8 cellular contexts compared by ENCODE assay signal in the genomic region with DNA sequence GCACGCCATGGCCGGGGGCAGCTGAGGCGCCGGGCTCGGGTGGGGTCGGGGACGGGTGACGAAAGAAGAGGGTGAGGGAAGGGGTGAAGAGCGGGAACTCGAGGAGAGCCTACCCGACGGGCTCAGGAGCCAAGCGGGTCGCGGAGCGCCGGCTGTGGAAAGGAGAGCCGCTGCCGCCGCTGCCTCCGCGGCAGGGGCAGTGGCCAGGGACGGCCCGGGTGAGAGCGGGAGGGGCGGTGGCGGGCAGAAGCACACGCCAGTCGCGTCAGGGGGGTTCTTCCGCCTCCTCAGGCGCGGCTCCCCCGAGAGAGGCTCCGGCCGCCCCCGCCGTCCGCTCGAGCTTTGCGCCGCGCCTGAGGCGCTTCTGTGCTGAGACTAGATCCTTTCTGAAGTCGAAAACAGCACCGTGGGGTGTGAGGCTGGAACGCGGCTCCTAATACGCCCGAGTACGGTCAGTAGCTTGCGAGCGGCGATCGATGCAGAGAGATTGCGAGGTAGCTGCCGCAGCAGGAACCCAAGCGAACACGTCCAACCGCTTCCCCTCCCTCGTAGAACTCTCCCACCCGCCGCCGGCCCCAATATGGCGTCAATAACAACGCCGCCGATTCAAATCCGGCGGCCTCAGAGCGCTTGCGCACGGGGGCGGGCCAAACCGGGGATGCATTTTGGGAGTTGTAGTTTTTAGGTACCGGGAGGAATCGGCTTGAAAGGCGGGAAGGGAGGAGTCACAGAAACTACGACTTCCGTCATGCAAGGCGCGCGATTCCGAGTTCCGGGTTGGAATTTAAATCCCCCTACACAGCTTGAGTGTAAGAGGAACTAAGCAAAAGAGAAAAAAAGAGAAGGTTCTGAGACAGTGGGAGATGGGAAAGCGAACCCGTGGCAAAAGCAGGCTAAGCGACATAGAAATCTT. TPM values are rescaled to one million over a fixed set of nuclear protein-coding genes. Genes with fewer than 3 reads are reported as not detected.
DNase-seq lines count a peak whose midpoint lies in the region; ATAC-seq and TF ChIP-seq lines count a peak whose summit lies in the region.

A gene (minus strand): TSS at position 558 of the 913 bp plus-strand sequence. CDS start 549 bp downstream, at position 9.

- WGBS in heart right ventricle, 2 donors = 0% methylated on average over 83 to 88 of the region's 88 CpGs
- 0% methylated on average over 50 to 75 of the region's 88 CpGs for WGBS in upper lobe of left lung, 2 donors

- H3K36me3 ChIP-seq in heart right ventricle (no peaks in the 10 kb centered on the region), upper lobe of left lung (no peaks in the 10 kb centered on the region)

- peaks cover 0 to 45% (median 34%) of the 10 kb centered on the region in 9 donors for H3K4me1 ChIP-seq in heart right ventricle
- H3K4me1 ChIP-seq in upper lobe of left lung = peaks cover 15 to 31% (median 21%) of the 10 kb centered on the region in 4 donors

- H3K27me3 ChIP-seq in heart right ventricle = no peaks in the 10 kb centered on the region
- H3K27me3 ChIP-seq in upper lobe of left lung = no peaks in the 10 kb centered on the region

- H3K9me3 ChIP-seq in heart right ventricle = no peaks in the 10 kb centered on the region
- H3K9me3 ChIP-seq in upper lobe of left lung = no peaks in the 10 kb centered on the region

- H3K9me3 Mint-ChIP-seq in T-helper 1 cell treated with Interleukin-12 subunit alpha and Interleukin-12 subunit beta and Interleukin-4 antibody, amounts not matched to agents 30 μg/mL and 1 μg/mL, for 36 hours = no peaks in the 10 kb centered on the region

- H3K27ac Mint-ChIP-seq in T-helper 1 cell treated with Interleukin-12 subunit alpha and Interleukin-12 subunit beta and Interleukin-4 antibody, amounts not matched to agents 30 μg/mL and 1 μg/mL, for 36 hours = peak within 1 kb of the TSS; percentile 97

- H3K27ac ChIP-seq in heart right ventricle (peak within 1 kb of the TSS; percentile 90 to 99 (median 98)), upper lobe of left lung (peak within 1 kb of the TSS; percentile 98 to 100 (median 99))

- ATAC-seq in HG02884 (IDR thresholded peaks at IDR 0.05; ENCODE audit: unreplicated experiment) (peak; percentile 56), heart right ventricle (peak; percentile 94 to 98 (median 96)), upper lobe of left lung (ENCODE audit: low FRiP score in 2 of 2) (peak; percentile 95 to 97)

- H3K4me1 Mint-ChIP-seq in T-helper 1 cell treated with Interleukin-12 subunit alpha and Interleukin-12 subunit beta and Interleukin-4 antibody, amounts not matched to agents 30 μg/mL and 1 μg/mL, for 36 hours (ENCODE audit: low read depth) = peaks cover 38% of the 10 kb centered on the region

- peak; percentile 90 for DNase-seq in GM13977 (ENCODE audit: low spot score)
- DNase-seq in NCI-H1694 (lab: John Stamatoyannopoulos, UW) = peak; percentile 95
- DNase-seq in amniotic stem cell (lab: John Stamatoyannopoulos, UW) = peak; percentile 97
- DNase-seq in heart right ventricle = peak; percentile 96 to 97
- peak; percentile 92 to 99 (median 96) for DNase-seq in posterior cingulate gyrus
- DNase-seq in upper lobe of left lung = peak; percentile 97

- H3K27me3 Mint-ChIP-seq in T-helper 1 cell treated with Interleukin-12 subunit alpha and Interleukin-12 subunit beta and Interleukin-4 antibody, amounts not matched to agents 30 μg/mL and 1 μg/mL, for 36 hours (ENCODE audit: low read depth) = no peaks in the 10 kb centered on the region

- H3K4me3 Mint-ChIP-seq in T-helper 1 cell treated with Interleukin-12 subunit alpha and Interleukin-12 subunit beta and Interleukin-4 antibody, amounts not matched to agents 30 μg/mL and 1 μg/mL, for 36 hours = peak within 1 kb of the TSS; percentile 99

- H3K4me3 ChIP-seq in heart right ventricle (peak within 1 kb of the TSS; percentile 77 to 99 (median 94)), upper lobe of left lung (peak within 1 kb of the TSS; percentile 59 to 95 (median 82))

- peak; percentile 60 to 99 (median 94) for TF ChIP-seq POLR2A in upper lobe of left lung (IDR thresholded peaks at IDR 0.05)

- in situ Hi-C loops in GM13977 (cut with MboI; ENCODE audit: low pct_unique_long_range_greater_than_20kb, low sequenced_read_pairs, unreplicated experiment) = loop anchor here (10.0 kb wide), 1 partner anchor 93 kb away; no protein-coding TSS in a partner anchor

- H3K36me3 Mint-ChIP-seq in T-helper 1 cell treated with Interleukin-12 subunit alpha and Interleukin-12 subunit beta and Interleukin-4 antibody, amounts not matched to agents 30 μg/mL and 1 μg/mL, for 36 hours (ENCODE audit: low read depth) = peaks cover 15% of the 10 kb centered on the region

- intact Hi-C loops in heart right ventricle (cut with DNase I) = loop anchor here in 4 of 10 donors (5.0 to 10.0 kb wide), 3 partner anchors 107 to 117 kb away; a partner anchor contains a TSS
- intact Hi-C loops in posterior cingulate gyrus (cut with DNase I) = loop anchor here (1.0 to 10.0 kb wide), 3 partner anchors 21 to 230 kb away; a partner anchor contains a TSS

- peak in 1 of 4 donors; percentile 1 for TF ChIP-seq EP300 in upper lobe of left lung (IDR thresholded peaks at IDR 0.05)

- no peak for TF ChIP-seq CTCF in GM13977 (IDR thresholded peaks at IDR 0.05; ENCODE audit: extremely low read depth, insufficient read depth, missing control alignments)
- TF ChIP-seq CTCF in heart right ventricle (IDR thresholded peaks at IDR 0.05) = no peak
- TF ChIP-seq CTCF in upper lobe of left lung (IDR thresholded peaks at IDR 0.05) = no peak

RNA-seq across cellular contexts. Expression of the gene that starts here (rescaled TPM):
- total RNA-seq in heart right ventricle (10 to 100 TPM; 33.9 to 56.0 (median 43.8) TPM), upper lobe of left lung (10 to 100 TPM; 42.3 to 87.0 (median 57.2) TPM)
- polyA plus RNA-seq in heart right ventricle = 10 to 100 TPM; 14.8 to 31.7 TPM

Comparison
In these comparisons a context has a peak if more than half of its experiments do, and no peak if none do; other contexts are left out.
1. Peak in every context shown above with its lines: DNase-seq, ATAC-seq, H3K4me3 ChIP-seq and H3K27ac ChIP-seq.